Comparison of ENCODE assay signal across 1 cellular context in genomic region chr9:126704157-126704941, GRCh38.
A peak's percentile ranks its signal among the peaks of the same experiment; 100 is the strongest.
TF ChIP-seq lines count a peak whose summit lies in the region.

No MANE protein-coding gene starts in this region.

TF ChIP-seq in K562, 482 proteins besides CTCF, POLR2A, EP300 and RAD21 (continued from another document):
- TF ChIP-seq, protein P1, sequence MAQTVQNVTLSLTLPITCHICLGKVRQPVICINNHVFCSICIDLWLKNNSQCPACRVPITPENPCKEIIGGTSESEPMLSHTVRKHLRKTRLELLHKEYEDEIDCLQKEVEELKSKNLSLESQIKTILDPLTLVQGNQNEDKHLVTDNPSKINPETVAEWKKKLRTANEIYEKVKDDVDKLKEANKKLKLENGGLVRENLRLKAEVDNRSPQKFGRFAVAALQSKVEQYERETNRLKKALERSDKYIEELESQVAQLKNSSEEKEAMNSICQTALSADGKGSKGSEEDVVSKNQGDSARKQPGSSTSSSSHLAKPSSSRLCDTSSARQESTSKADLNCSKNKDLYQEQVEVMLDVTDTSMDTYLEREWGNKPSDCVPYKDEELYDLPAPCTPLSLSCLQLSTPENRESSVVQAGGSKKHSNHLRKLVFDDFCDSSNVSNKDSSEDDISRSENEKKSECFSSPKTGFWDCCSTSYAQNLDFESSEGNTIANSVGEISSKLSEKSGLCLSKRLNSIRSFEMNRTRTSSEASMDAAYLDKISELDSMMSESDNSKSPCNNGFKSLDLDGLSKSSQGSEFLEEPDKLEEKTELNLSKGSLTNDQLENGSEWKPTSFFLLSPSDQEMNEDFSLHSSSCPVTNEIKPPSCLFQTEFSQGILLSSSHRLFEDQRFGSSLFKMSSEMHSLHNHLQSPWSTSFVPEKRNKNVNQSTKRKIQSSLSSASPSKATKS (CRISPR knock-in tag; IDR thresholded peaks at IDR 0.05): no peak
- TF ChIP-seq FOSL1 (tag; conservative IDR thresholded peaks at IDR 0.05) (peak; percentile 74), SMAD1 (IDR thresholded peaks at IDR 0.05; ENCODE audit: low read depth, low read length, partially characterized antibody) (no peak), NRF1 (conservative IDR thresholded peaks at IDR 0.05 in 1 of 2, IDR thresholded peaks at IDR 0.05 in 1 of 2) (peak in 1 of 2 experiments; percentile 34; a peak in 1 of 4 replicates), CEBPB (tag; IDR thresholded peaks at IDR 0.05) (no peak), ZNF316 (IDR thresholded peaks at IDR 0.05) (peak; percentile 69), SMARCA4 (IDR thresholded peaks at IDR 0.05) (peak; percentile 42; the same call in 1 of the 2 replicates), ZBTB7A (IDR thresholded peaks at IDR 0.05; ENCODE audit: borderline replicate concordance, control insufficient read depth, low read depth, low read length) (no peak), ETV6 (IDR thresholded peaks at IDR 0.05; ENCODE audit: borderline replicate concordance in 1 of 2, low read depth in 2 of 2, low read length in 1 of 2) (no peak), ETV6 (CRISPR knock-in tag; IDR thresholded peaks at IDR 0.05; ENCODE audit: borderline replicate concordance) (no peak), TBL1XR1 (IDR thresholded peaks at IDR 0.05; ENCODE audit: low read length in 2 of 2) (no peak), XRCC5 (IDR thresholded peaks at IDR 0.05; ENCODE audit: low read depth, low read length) (no peak), ZNF77 (CRISPR knock-in tag; IDR thresholded peaks at IDR 0.05) (no peak), TAL1 (IDR thresholded peaks at IDR 0.05) (no peak), C11orf30 (IDR thresholded peaks at IDR 0.05; ENCODE audit: low read depth) (peak; percentile 80), MTA1 (IDR thresholded peaks at IDR 0.05; ENCODE audit: borderline replicate concordance) (no peak), CBFA2T2 (conservative IDR thresholded peaks at IDR 0.05) (no peak), OTX1 (CRISPR knock-in tag; IDR thresholded peaks at IDR 0.05) (no peak), SAFB2 (IDR thresholded peaks at IDR 0.05; ENCODE audit: borderline replicate concordance, low read depth, low read length, severe bottlenecking) (no peak), ARNT (IDR thresholded peaks at IDR 0.05) (no peak), ATF3 (IDR thresholded peaks at IDR 0.05) (peak; percentile 74), ATF3 (CRISPR knock-in tag; conservative IDR thresholded peaks at IDR 0.05) (no peak), PHB (CRISPR knock-in tag; IDR thresholded peaks at IDR 0.05) (no peak), MAFG (tag; conservative IDR thresholded peaks at IDR 0.05) (peak; percentile 46; the same call in 1 of the 2 replicates), JUND (IDR thresholded peaks at IDR 0.05; ENCODE audit: borderline replicate concordance, low read depth, low read length) (peak; percentile 90), JUND (tag; IDR thresholded peaks at IDR 0.05; ENCODE audit: borderline replicate concordance, low read depth, low read length) (peak; percentile 74; the same call in 1 of the 3 replicates), ARID1B (IDR thresholded peaks at IDR 0.05) (peak; percentile 24; the same call in 1 of the 2 replicates), RERE (CRISPR knock-in tag; IDR thresholded peaks at IDR 0.05; ENCODE audit: borderline replicate concordance) (no peak), ZNF507 (tag; conservative IDR thresholded peaks at IDR 0.05) (no peak), ZKSCAN1 (IDR thresholded peaks at IDR 0.05; ENCODE audit: low read depth, low read length) (no peak), NR2F6 (CRISPR knock-in tag; IDR thresholded peaks at IDR 0.05) (no peak), DPF2 (IDR thresholded peaks at IDR 0.05) (peak; percentile 45; the same call in 1 of the 2 replicates), ZNF263 (CRISPR knock-in tag; IDR thresholded peaks at IDR 0.05; ENCODE audit: borderline replicate concordance) (peak; percentile 96)
- TF ChIP-seq, protein P2, sequence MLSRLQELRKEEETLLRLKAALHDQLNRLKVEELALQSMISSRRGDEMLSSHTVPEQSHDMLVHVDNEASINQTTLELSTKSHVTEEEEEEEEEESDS (CRISPR knock-in tag; IDR thresholded peaks at IDR 0.05): no peak
- TF ChIP-seq, protein P3, sequence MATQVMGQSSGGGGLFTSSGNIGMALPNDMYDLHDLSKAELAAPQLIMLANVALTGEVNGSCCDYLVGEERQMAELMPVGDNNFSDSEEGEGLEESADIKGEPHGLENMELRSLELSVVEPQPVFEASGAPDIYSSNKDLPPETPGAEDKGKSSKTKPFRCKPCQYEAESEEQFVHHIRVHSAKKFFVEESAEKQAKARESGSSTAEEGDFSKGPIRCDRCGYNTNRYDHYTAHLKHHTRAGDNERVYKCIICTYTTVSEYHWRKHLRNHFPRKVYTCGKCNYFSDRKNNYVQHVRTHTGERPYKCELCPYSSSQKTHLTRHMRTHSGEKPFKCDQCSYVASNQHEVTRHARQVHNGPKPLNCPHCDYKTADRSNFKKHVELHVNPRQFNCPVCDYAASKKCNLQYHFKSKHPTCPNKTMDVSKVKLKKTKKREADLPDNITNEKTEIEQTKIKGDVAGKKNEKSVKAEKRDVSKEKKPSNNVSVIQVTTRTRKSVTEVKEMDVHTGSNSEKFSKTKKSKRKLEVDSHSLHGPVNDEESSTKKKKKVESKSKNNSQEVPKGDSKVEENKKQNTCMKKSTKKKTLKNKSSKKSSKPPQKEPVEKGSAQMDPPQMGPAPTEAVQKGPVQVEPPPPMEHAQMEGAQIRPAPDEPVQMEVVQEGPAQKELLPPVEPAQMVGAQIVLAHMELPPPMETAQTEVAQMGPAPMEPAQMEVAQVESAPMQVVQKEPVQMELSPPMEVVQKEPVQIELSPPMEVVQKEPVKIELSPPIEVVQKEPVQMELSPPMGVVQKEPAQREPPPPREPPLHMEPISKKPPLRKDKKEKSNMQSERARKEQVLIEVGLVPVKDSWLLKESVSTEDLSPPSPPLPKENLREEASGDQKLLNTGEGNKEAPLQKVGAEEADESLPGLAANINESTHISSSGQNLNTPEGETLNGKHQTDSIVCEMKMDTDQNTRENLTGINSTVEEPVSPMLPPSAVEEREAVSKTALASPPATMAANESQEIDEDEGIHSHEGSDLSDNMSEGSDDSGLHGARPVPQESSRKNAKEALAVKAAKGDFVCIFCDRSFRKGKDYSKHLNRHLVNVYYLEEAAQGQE (CRISPR knock-in tag; IDR thresholded peaks at IDR 0.05; ENCODE audit: low read depth): no peak
- TF ChIP-seq, protein P4, sequence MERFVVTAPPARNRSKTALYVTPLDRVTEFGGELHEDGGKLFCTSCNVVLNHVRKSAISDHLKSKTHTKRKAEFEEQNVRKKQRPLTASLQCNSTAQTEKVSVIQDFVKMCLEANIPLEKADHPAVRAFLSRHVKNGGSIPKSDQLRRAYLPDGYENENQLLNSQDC (CRISPR knock-in tag; IDR thresholded peaks at IDR 0.05): no peak
- TF ChIP-seq, protein P5, sequence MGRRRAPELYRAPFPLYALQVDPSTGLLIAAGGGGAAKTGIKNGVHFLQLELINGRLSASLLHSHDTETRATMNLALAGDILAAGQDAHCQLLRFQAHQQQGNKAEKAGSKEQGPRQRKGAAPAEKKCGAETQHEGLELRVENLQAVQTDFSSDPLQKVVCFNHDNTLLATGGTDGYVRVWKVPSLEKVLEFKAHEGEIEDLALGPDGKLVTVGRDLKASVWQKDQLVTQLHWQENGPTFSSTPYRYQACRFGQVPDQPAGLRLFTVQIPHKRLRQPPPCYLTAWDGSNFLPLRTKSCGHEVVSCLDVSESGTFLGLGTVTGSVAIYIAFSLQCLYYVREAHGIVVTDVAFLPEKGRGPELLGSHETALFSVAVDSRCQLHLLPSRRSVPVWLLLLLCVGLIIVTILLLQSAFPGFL (CRISPR knock-in tag; IDR thresholded peaks at IDR 0.05): no peak
TF ChIP-seq in K562: peak in this region for 14.
